Comparison of ENCODE assay signal across 8 cellular contexts in the genomic region with DNA sequence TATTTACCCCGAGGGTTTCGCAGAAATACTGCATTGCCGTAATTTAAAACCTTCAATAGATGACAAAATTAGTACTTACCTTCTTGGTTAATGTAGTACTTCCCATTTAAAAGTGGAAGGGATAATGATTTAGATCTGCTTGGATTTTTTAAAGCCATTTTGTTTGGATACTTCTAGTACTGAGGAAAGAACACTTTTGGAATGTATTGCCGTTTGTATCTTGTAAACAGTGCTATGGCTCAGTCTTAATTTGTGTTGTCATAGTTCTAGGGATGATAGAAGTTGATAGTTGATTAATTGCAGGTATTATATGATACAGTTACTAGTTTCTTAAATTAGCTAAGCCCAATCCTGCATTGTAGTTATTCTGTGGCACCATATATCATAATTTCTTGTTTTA. TPM values are rescaled to one million over a fixed set of nuclear protein-coding genes. Genes with fewer than 3 reads are reported as not detected.
DNase-seq lines count a peak whose midpoint lies in the region; ATAC-seq, FAIRE-seq and TF ChIP-seq lines count a peak whose summit lies in the region.

No MANE protein-coding gene starts in this region.

- no peak for DNase-seq in activated T-cell treated with anti-CD3 and anti-CD28 coated beads, Interleukin-2, amount 50 U/mL, for 24 hours
- DNase-seq in activated T-cell treated with anti-CD3 and anti-CD28 coated beads for 4 hours = no peak
- no peak for DNase-seq in activated CD8-positive, alpha-beta T cell treated with anti-CD3 and anti-CD28 coated beads, Interleukin-2, amount 10 ng/mL, durations not matched to agents 7 days and 5 days
- no peak for DNase-seq in keratinocyte (ENCODE audit: low read depth, low spot score)
- DNase-seq in NCI-H2196 (lab: John Stamatoyannopoulos, UW; ENCODE audit: unreplicated experiment) = no peak
- DNase-seq in activated gamma-delta T cell treated with Interleukin-2 at 50 U/mL for 16 hours = no peak

- H2AFZ ChIP-seq in keratinocyte (ENCODE audit: control insufficient read depth, low read length) = no peak overlapping the region

- peaks cover 73% of the 10 kb centered on the region for H3K79me2 ChIP-seq in keratinocyte (ENCODE audit: control insufficient read depth, insufficient read depth, low read length)

- peak overlapping the region; percentile 96 for H3K27ac Mint-ChIP-seq in activated T-cell treated with anti-CD3 and anti-CD28 coated beads, Interleukin-2, amount 50 U/mL, for 24 hours
- H3K27ac Mint-ChIP-seq in activated CD8-positive, alpha-beta T cell treated with anti-CD3 and anti-CD28 coated beads, Interleukin-2, amount 10 ng/mL, durations not matched to agents 7 days and 5 days = no peak overlapping the region

- CTCF ChIA-PET in activated CD8-positive, alpha-beta T cell treated with anti-CD3 and anti-CD28 coated beads, Interleukin-2, amount 10 ng/mL, durations not matched to agents 7 days and 5 days (lab: Charles Lee) = interaction anchor here (0.6 to 2.6 kb wide), 6 partner anchors 14 to 647 kb away, joined by 3 to 24 read pairs (median 4); a partner anchor contains a TSS

- H3K4me3 Mint-ChIP-seq in activated T-cell treated with anti-CD3 and anti-CD28 coated beads, Interleukin-2, amount 50 U/mL, for 24 hours = peak overlapping the region; percentile 95
- H3K4me3 Mint-ChIP-seq in activated CD8-positive, alpha-beta T cell treated with anti-CD3 and anti-CD28 coated beads, Interleukin-2, amount 10 ng/mL, durations not matched to agents 7 days and 5 days = peak overlapping the region; percentile 97

- H3K4me2 ChIP-seq in keratinocyte (ENCODE audit: control insufficient read depth, extremely low read depth, insufficient read depth, low read depth, low read length) = peak overlapping the region; percentile 93

- no peak for FAIRE-seq in keratinocyte (lab: Jason Lieb, UNC)

- peaks cover 68% of the 10 kb centered on the region for H3K4me1 Mint-ChIP-seq in activated T-cell treated with anti-CD3 and anti-CD28 coated beads, Interleukin-2, amount 50 U/mL, for 24 hours (ENCODE audit: low read depth)
- H3K4me1 Mint-ChIP-seq in activated CD8-positive, alpha-beta T cell treated with anti-CD3 and anti-CD28 coated beads, Interleukin-2, amount 10 ng/mL, durations not matched to agents 7 days and 5 days (ENCODE audit: low read depth) = peaks cover 49% of the 10 kb centered on the region

- peak overlapping the region; percentile 90 for H3K9ac ChIP-seq in keratinocyte (ENCODE audit: control insufficient read depth, extremely low read depth, insufficient read depth, low read length)

- no peak for ATAC-seq in activated CD8-positive, alpha-beta T cell treated with anti-CD3 and anti-CD28 coated beads, Interleukin-2, amount 10 ng/mL, durations not matched to agents 7 days and 5 days
- ATAC-seq in GM21723 (IDR thresholded peaks at IDR 0.05; ENCODE audit: unreplicated experiment) = no peak

- H3K9me3 Mint-ChIP-seq in activated T-cell treated with anti-CD3 and anti-CD28 coated beads, Interleukin-2, amount 50 U/mL, for 24 hours = no peaks in the 10 kb centered on the region
- H3K9me3 Mint-ChIP-seq in activated CD8-positive, alpha-beta T cell treated with anti-CD3 and anti-CD28 coated beads, Interleukin-2, amount 10 ng/mL, durations not matched to agents 7 days and 5 days (ENCODE audit: insufficient read depth) = no peaks in the 10 kb centered on the region

- H3K27ac ChIP-seq in keratinocyte (ENCODE audit: control insufficient read depth, insufficient read depth, low read length) (peak overlapping the region; percentile 79), thymus (ENCODE audit: low read depth) (no peak overlapping the region)

- dilution Hi-C loops in keratinocyte (cut with MboI; ENCODE audit: extremely low pct_ligation_motif_present, low sequenced_read_pairs) = no loop called here

- no peaks in the 10 kb centered on the region for H3K9me1 ChIP-seq in keratinocyte (ENCODE audit: control insufficient read depth, extremely low read depth, insufficient read depth, low read length)

- H3K4me1 ChIP-seq in keratinocyte (ENCODE audit: control insufficient read depth, extremely low read depth, insufficient read depth, low read length) (peaks cover 19% of the 10 kb centered on the region), thymus (ENCODE audit: control insufficient read depth, insufficient read depth, low read length) (no peaks in the 10 kb centered on the region)

- peaks cover 5 to 6% of the 10 kb centered on the region in 2 experiments for H3K36me3 ChIP-seq in keratinocyte (ENCODE audit: control insufficient read depth in 2 of 2, extremely low read depth in 1 of 2, insufficient read depth in 2 of 2, low read length in 2 of 2)
- H3K36me3 ChIP-seq in thymus (ENCODE audit: control insufficient read depth, insufficient read depth) = peaks cover 4% of the 10 kb centered on the region

- H4K20me1 ChIP-seq in keratinocyte (ENCODE audit: control insufficient read depth, extremely low read depth, insufficient read depth, low read length) = peaks cover 2% of the 10 kb centered on the region

- WGBS in thymus = 50% methylated on average over 4 of the region's 4 CpGs

- H3K9me3 ChIP-seq in keratinocyte (ENCODE audit: control insufficient read depth, low read depth, low read length) (no peaks in the 10 kb centered on the region), thymus (ENCODE audit: control insufficient read depth) (no peaks in the 10 kb centered on the region)

- TF ChIP-seq CTCF in keratinocyte (optimal IDR thresholded peaks at IDR 0.05 in 1 of 3, IDR thresholded peaks at IDR 0.05 in 1 of 3, conservative IDR thresholded peaks at IDR 0.05 in 1 of 3; ENCODE audit: extremely low read depth in 1 of 3, insufficient read depth in 2 of 3, low read length in 3 of 3) = no peak

- POLR2A ChIA-PET in activated CD8-positive, alpha-beta T cell treated with anti-CD3 and anti-CD28 coated beads, Interleukin-2, amount 10 ng/mL, durations not matched to agents 7 days and 5 days (lab: Charles Lee) = interaction anchor here (0.6 to 2.9 kb wide), 4 partner anchors 21 to 1085 kb away, joined by 3 to 20 read pairs (median 4); a partner anchor contains a TSS

- peaks cover 60% of the 10 kb centered on the region for H3K36me3 Mint-ChIP-seq in activated T-cell treated with anti-CD3 and anti-CD28 coated beads, Interleukin-2, amount 50 U/mL, for 24 hours (ENCODE audit: low read depth)
- H3K36me3 Mint-ChIP-seq in activated CD8-positive, alpha-beta T cell treated with anti-CD3 and anti-CD28 coated beads, Interleukin-2, amount 10 ng/mL, durations not matched to agents 7 days and 5 days (ENCODE audit: low read depth) = peaks cover 39% of the 10 kb centered on the region

- H3K27me3 ChIP-seq in keratinocyte (ENCODE audit: control insufficient read depth, extremely low read depth, insufficient read depth, low read length) (no peaks in the 10 kb centered on the region), thymus (ENCODE audit: control insufficient read depth, insufficient read depth) (no peaks in the 10 kb centered on the region)

- H3K4me3 ChIP-seq in keratinocyte (ENCODE audit: control insufficient read depth in 2 of 3, extremely low read depth in 1 of 3, insufficient read depth in 2 of 3, low read depth in 1 of 3, low read length in 3 of 3) (peak overlapping the region; percentile 66 to 93 (median 75)), thymus (ENCODE audit: low read length) (peak overlapping the region; percentile 66)

- H3K27me3 Mint-ChIP-seq in activated T-cell treated with anti-CD3 and anti-CD28 coated beads, Interleukin-2, amount 50 U/mL, for 24 hours = no peaks in the 10 kb centered on the region
- H3K27me3 Mint-ChIP-seq in activated CD8-positive, alpha-beta T cell treated with anti-CD3 and anti-CD28 coated beads, Interleukin-2, amount 10 ng/mL, durations not matched to agents 7 days and 5 days (ENCODE audit: low read depth) = no peaks in the 10 kb centered on the region

RNA-seq across cellular contexts. Expression of a gene that starts 33.1 kb away (rescaled TPM):
- total RNA-seq in activated CD8-positive, alpha-beta T cell treated with anti-CD3 and anti-CD28 coated beads, Interleukin-2, amount 10 ng/mL, durations not matched to agents 7 days and 5 days = 10 to 100 TPM; 75.9 to 90.2 TPM
- polyA plus RNA-seq in keratinocyte = 59.9 to 123 TPM (median 76.8 TPM) in 3 replicates
- polyA plus RNA-seq in keratinocyte (2011; ENCODE audit: low read depth) = 108 TPM
- 64.7 and 86.9 TPM in 2 replicates for polyA plus RNA-seq in keratinocyte (2011; cell fraction: cytosol; rRNA removed)
- 65.4 and 98.4 TPM in 2 replicates for polyA plus RNA-seq in keratinocyte (2011; cell fraction: nucleus; rRNA removed)
- polyA plus RNA-seq in keratinocyte (2012; ENCODE audit: low replicate concordance) = 32.9 and 69.1 TPM in 2 replicates
- 95.4 to 241 TPM (median 192 TPM) in 3 replicates for polyA minus RNA-seq in keratinocyte
- 127 TPM for polyA minus RNA-seq in keratinocyte (2011; cell fraction: cytosol; rRNA and poly(A)+ RNA removed)
- 138 and 265 TPM in 2 replicates for polyA minus RNA-seq in keratinocyte (2011; cell fraction: nucleus; rRNA and poly(A)+ RNA removed)
- 14.6 TPM for polyA plus RNA-seq in thymus
